In genomic region chr1:100455478-100456072, GRCh38 we compare ENCODE assay signal across 9 cellular contexts.
DNase-seq lines count a peak whose midpoint lies in the region; ATAC-seq, FAIRE-seq and TF ChIP-seq lines count a peak whose summit lies in the region.
"Had no signal": no experiment of that assay in that cellular context is flagged by ENCODE, and none has a peak within 500 bp of the region (broad histone marks: within the 10 kb centered on the region; RNA-seq: fewer than 3 reads in every experiment).

No MANE protein-coding gene starts in this region.

- no peak for DNase-seq in CD14-positive monocyte (ENCODE audit: low spot score)
- DNase-seq in H54 (ENCODE audit: insufficient read length, low spot score): no peak
- DNase-seq in left lung: no peak
- DNase-seq in immature natural killer cell: no peak
- no peak for DNase-seq in stomach
- DNase-seq in activated CD4-positive, alpha-beta T cell treated with anti-CD3 and anti-CD28 coated beads, Interleukin-2, amount 50 U/mL, for 1 hour: no peak

- H3K27me3 ChIP-seq in left lung (no peaks in the 10 kb centered on the region), stomach (no peaks in the 10 kb centered on the region)

- H3K9me3 Mint-ChIP-seq in CD14-positive monocyte (no peaks in the 10 kb centered on the region), immature natural killer cell (no peaks in the 10 kb centered on the region)

- ATAC-seq in left lung (no peak), HG03025 (IDR thresholded peaks at IDR 0.05; ENCODE audit: low FRiP score, unreplicated experiment) (no peak)

- H3K4me1 ChIP-seq in left lung (peaks cover 0 to 18% of the 10 kb centered on the region in 2 donors), stomach (peaks cover 0 to 40% (median 23%) of the 10 kb centered on the region in 4 donors)

- TF ChIP-seq CTCF in CD14-positive monocyte (IDR thresholded peaks at IDR 0.05) (peak; percentile 83), WI38 (IDR thresholded peaks at IDR 0.05; ENCODE audit: low read depth, low read length) (peak; percentile 26; the same call in 1 of the 2 replicates), left lung (IDR thresholded peaks at IDR 0.05) (peak; percentile 38 to 42), stomach (IDR thresholded peaks at IDR 0.05) (peak in 3 of 7 experiments; percentile 16 to 48 (median 37))

- FAIRE-seq in H54 (lab: Jason Lieb, UNC): peak; percentile 71

- H3K4me3 Mint-ChIP-seq in CD14-positive monocyte (no peak overlapping the region), immature natural killer cell (no peak overlapping the region)

- TF ChIP-seq EP300 in stomach (IDR thresholded peaks at IDR 0.05): no peak

- intact Hi-C loops in CD14-positive monocyte (cut with micrococcal nuclease) (loop anchor here in 1 of 2 donors (5.0 kb wide), 1 partner anchor 648 kb away; no protein-coding TSS in a partner anchor), left lung (cut with DNase I) (loop anchor here in 1 of 2 donors (10.0 kb wide), 1 partner anchor 101 kb away; the partner anchor contains the start of gene CDC14A), stomach (cut with DNase I; ENCODE audit: low total_unique reads) (no loop called here)

- H3K36me3 ChIP-seq in left lung (no peaks in the 10 kb centered on the region), stomach (peaks cover 0 to 5% (median 2%) of the 10 kb centered on the region in 4 donors)

- no peaks in the 10 kb centered on the region for H3K9me3 ChIP-seq in left lung
- H3K9me3 ChIP-seq in stomach: no peaks in the 10 kb centered on the region

- H3K36me3 Mint-ChIP-seq in CD14-positive monocyte (peaks cover 17 to 22% of the 10 kb centered on the region in 2 donors), immature natural killer cell (peaks cover 0 to 8% (median 4%) of the 10 kb centered on the region in 3 donors)

- H3K27ac ChIP-seq in left lung: no peak overlapping the region
- H3K27ac ChIP-seq in stomach: no peak overlapping the region
- H3K27ac ChIP-seq: skin epidermis had no signal

- no peak overlapping the region for H3K27ac Mint-ChIP-seq in CD14-positive monocyte
- H3K27ac Mint-ChIP-seq in immature natural killer cell: peak overlapping the region in 2 of 6 donors; percentile 13 to 21

- no peaks in the 10 kb centered on the region for H3K27me3 Mint-ChIP-seq in CD14-positive monocyte (ENCODE audit: low read depth in 3 of 3)
- H3K27me3 Mint-ChIP-seq in immature natural killer cell (ENCODE audit: low read depth in 3 of 3): peaks cover 0 to 6% (median 1%) of the 10 kb centered on the region in 3 donors

- no peak overlapping the region for H3K4me3 ChIP-seq in WI38 (ENCODE audit: low read depth, low read length)
- H3K4me3 ChIP-seq in left lung: no peak overlapping the region
- no peak overlapping the region for H3K4me3 ChIP-seq in stomach
- H3K4me3 ChIP-seq: skin epidermis had no signal

- no peak for TF ChIP-seq POLR2A in H54 (IDR thresholded peaks at IDR 0.05; ENCODE audit: low read depth, low read length)
- TF ChIP-seq POLR2A in stomach (IDR thresholded peaks at IDR 0.05): no peak

- H3K4me1 Mint-ChIP-seq in CD14-positive monocyte (peaks cover 4% of the 10 kb centered on the region), immature natural killer cell (peaks cover 27 to 38% of the 10 kb centered on the region in 2 donors)
